21 cellular contexts compared by ENCODE assay signal in the genomic region with DNA sequence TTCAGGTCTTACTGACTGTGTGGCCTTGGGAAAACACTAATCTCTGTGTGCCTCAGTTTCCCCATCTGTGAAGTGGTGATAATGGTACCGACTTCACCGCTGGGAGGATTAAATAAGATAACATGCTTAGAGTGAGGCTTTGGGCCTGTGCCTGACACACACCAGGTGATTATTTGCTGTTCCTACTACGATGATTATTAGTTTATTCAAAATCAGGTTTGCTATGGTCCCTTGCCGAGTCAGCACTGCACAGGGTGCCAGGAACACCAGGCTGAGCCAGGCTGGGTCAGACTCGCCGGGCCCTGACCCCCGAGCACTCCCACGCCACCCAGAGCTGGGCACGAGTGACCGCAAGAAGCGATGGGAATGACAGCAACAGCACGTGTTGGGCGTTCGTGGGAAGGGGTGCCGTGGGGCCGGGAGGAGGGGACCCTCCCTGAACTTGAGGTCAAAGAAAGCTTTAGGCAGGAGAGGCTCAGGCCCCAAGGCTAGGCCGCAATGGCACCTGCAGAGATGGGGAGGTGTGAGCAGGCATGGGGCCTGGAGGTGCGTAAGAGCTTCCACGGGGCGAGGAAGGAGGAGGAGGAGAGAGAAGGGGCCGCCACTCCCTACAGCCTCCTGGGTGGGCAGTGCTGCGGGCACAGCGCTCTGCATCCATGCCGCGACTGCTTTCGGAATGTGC.
DNase-seq lines count a peak whose midpoint lies in the region; ATAC-seq and TF ChIP-seq lines count a peak whose summit lies in the region.
"Had no signal": no experiment of that assay in that cellular context is flagged by ENCODE, and none has a peak within 500 bp of the region (broad histone marks: within the 10 kb centered on the region; RNA-seq: fewer than 3 reads in every experiment).

No MANE protein-coding gene starts in this region.

- H3F3A ChIP-seq in PC-9 (ENCODE audit: insufficient read depth, low read depth) = no peaks in the 10 kb centered on the region

- ATAC-seq in DND-41 (ENCODE audit: insufficient read depth, low read depth) = no peak
- no peak for ATAC-seq in HG03135 (IDR thresholded peaks at IDR 0.05; ENCODE audit: unreplicated experiment)
- ATAC-seq: A549, T-cell had no signal

- H3K27ac Mint-ChIP-seq in chondrocyte (ENCODE audit: unreplicated experiment) = no peak overlapping the region
- H3K27ac Mint-ChIP-seq: T-cell had no signal

- H3K79me2 ChIP-seq in DND-41 (ENCODE audit: insufficient read depth, low read length) (peaks cover 92% of the 10 kb centered on the region), PC-9 (ENCODE audit: low read depth) (no peaks in the 10 kb centered on the region)

- peaks cover 35 to 89% (median 83%) of the 10 kb centered on the region in 10 experiments for H3K4me1 ChIP-seq in BLaER1 treated with 17β-estradiol and CSF1 and Interleukin-3, amounts not matched to agents 10 nM and 100 nM
- peaks cover 78% of the 10 kb centered on the region for H3K4me1 ChIP-seq in DND-41 (ENCODE audit: insufficient read depth, low read length)
- H3K4me1 ChIP-seq in prostate gland (replicated peaks) = no peaks in the 10 kb centered on the region
- H3K4me1 ChIP-seq in PC-9 (replicated peaks; ENCODE audit: insufficient read depth) = no peaks in the 10 kb centered on the region
- H3K4me1 ChIP-seq: A549 had no signal

- BruUV-seq in PC-9 (replicated peaks; lab: Mats Ljungman, UMichigan) = no TSS peak

- H3K4me1 Mint-ChIP-seq in chondrocyte (ENCODE audit: low read depth) = no peaks in the 10 kb centered on the region

- H3K27me3 Mint-ChIP-seq in chondrocyte (ENCODE audit: low read depth) = peaks cover 1% of the 10 kb centered on the region
- H3K27me3 Mint-ChIP-seq: T-cell had no signal

- TF ChIP-seq CTCF in DND-41 (IDR thresholded peaks at IDR 0.05; ENCODE audit: borderline replicate concordance, extremely low read depth, low read length, poor library complexity, severe bottlenecking) (no peak), chondrocyte (IDR thresholded peaks at IDR 0.05) (no peak), prostate gland (IDR thresholded peaks at IDR 0.05) (no peak), PC-9 (conservative IDR thresholded peaks at IDR 0.05) (no peak)

- peaks cover 0 to 31% (median 8%) of the 10 kb centered on the region in 11 experiments; a peak in 8 of 22 replicates for H3K27me3 ChIP-seq in BLaER1 treated with 17β-estradiol and CSF1 and Interleukin-3, amounts not matched to agents 10 nM and 100 nM
- H3K27me3 ChIP-seq in DND-41 (ENCODE audit: insufficient read depth, low read length, poor library complexity) = no peaks in the 10 kb centered on the region
- no peaks in the 10 kb centered on the region for H3K27me3 ChIP-seq in prostate gland (replicated peaks; ENCODE audit: insufficient read depth)
- peaks cover 87% of the 10 kb centered on the region for H3K27me3 ChIP-seq in PC-9 (ENCODE audit: insufficient read depth, low read depth)
- H3K27me3 ChIP-seq: SJCRH30 had no signal

- DNase-seq in DND-41 (no peak), chondrocyte (ENCODE audit: low spot score) (peak; percentile 91), prostate gland (ENCODE audit: low spot score) (peak; percentile 23), amygdala (lab: John Stamatoyannopoulos, UW) (no peak), PC-9 (no peak), epidermal melanocyte (ENCODE audit: insufficient read length, low spot score) (no peak)
- DNase-seq: AML-193, DMS153, Kasumi-1, MV-4-11, NCI-H1105, NCI-H1436 treated with DMSO at 0.1 percent for 48 hours, NCI-H2029, NCI-H446, NCI-H524 treated with DMSO at 0.1 percent for 48 hours, NCI-H774, T-cell had no signal

- intact Hi-C loops in prostate gland (cut with DNase I) (no loop called here), PC-9 (cut with micrococcal nuclease; ENCODE audit: unreplicated experiment) (no loop called here)

- no peak overlapping the region for H3K4me3 Mint-ChIP-seq in chondrocyte (ENCODE audit: unreplicated experiment)
- H3K4me3 Mint-ChIP-seq: T-cell had no signal

- H3K9me3 Mint-ChIP-seq in chondrocyte (ENCODE audit: low read depth) = peaks cover 4% of the 10 kb centered on the region
- H3K9me3 Mint-ChIP-seq: T-cell had no signal

- peaks cover 0 to 4% (median 0%) of the 10 kb centered on the region in 11 experiments; a peak in 3 of 22 replicates for H4K20me1 ChIP-seq in BLaER1 treated with 17β-estradiol and CSF1 and Interleukin-3, amounts not matched to agents 10 nM and 100 nM
- H4K20me1 ChIP-seq in DND-41 (ENCODE audit: insufficient read depth, low read length) = peaks cover 11% of the 10 kb centered on the region; the same call in 1 of the 2 replicates
- no peaks in the 10 kb centered on the region for H4K20me1 ChIP-seq in PC-9 (ENCODE audit: insufficient read depth)

- 91% methylated on average over 26 of the region's 26 CpGs for WGBS in prostate gland

- H3K36me3 Mint-ChIP-seq in chondrocyte (ENCODE audit: low read depth) = no peaks in the 10 kb centered on the region
- H3K36me3 Mint-ChIP-seq: T-cell had no signal

- H2AFZ ChIP-seq in DND-41 (ENCODE audit: low read depth, low read length) = no peak overlapping the region
- no peak overlapping the region for H2AFZ ChIP-seq in PC-9

- H3K27ac ChIP-seq in BLaER1 treated with 17β-estradiol and CSF1 and Interleukin-3, amounts not matched to agents 10 nM and 100 nM = no peak overlapping the region
- H3K27ac ChIP-seq in DND-41 (ENCODE audit: low read length) (peak overlapping the region; percentile 89), prostate gland (no peak overlapping the region), PC-9 (no peak overlapping the region)
- H3K27ac ChIP-seq: A549, SJCRH30 had no signal

- no peaks in the 10 kb centered on the region for H3K36me3 ChIP-seq in BLaER1 treated with 17β-estradiol and CSF1 and Interleukin-3, amounts not matched to agents 10 nM and 100 nM
- peaks cover 44% of the 10 kb centered on the region for H3K36me3 ChIP-seq in DND-41 (ENCODE audit: insufficient read depth, low read length)
- H3K36me3 ChIP-seq in prostate gland = no peaks in the 10 kb centered on the region
- no peaks in the 10 kb centered on the region for H3K36me3 ChIP-seq in PC-9 (ENCODE audit: low read depth)
- H3K36me3 ChIP-seq: SJCRH30 had no signal

- peak overlapping the region in 9 of 11 experiments; percentile 74 to 96 (median 87); a peak in 17 of 22 replicates for H3K4me2 ChIP-seq in BLaER1 treated with 17β-estradiol and CSF1 and Interleukin-3, amounts not matched to agents 10 nM and 100 nM
- H3K4me2 ChIP-seq in DND-41 (ENCODE audit: insufficient read depth, low read length) (peak overlapping the region; percentile 56), PC-9 (no peak overlapping the region)
- H3K4me2 ChIP-seq: A549 had no signal

- H3K9me3 ChIP-seq in BLaER1 treated with 17β-estradiol and CSF1 and Interleukin-3, amounts not matched to agents 10 nM and 100 nM (replicated peaks in 1 of 11) = peaks cover 0 to 3% (median 0%) of the 10 kb centered on the region in 11 experiments; a peak in 2 of 22 replicates
- no peaks in the 10 kb centered on the region for H3K9me3 ChIP-seq in DND-41 (ENCODE audit: insufficient read depth, low read length, severe bottlenecking)
- no peaks in the 10 kb centered on the region for H3K9me3 ChIP-seq in prostate gland
- H3K9me3 ChIP-seq in PC-9 (ENCODE audit: insufficient read depth, low read depth) = no peaks in the 10 kb centered on the region
- H3K9me3 ChIP-seq: A549, SJCRH30 had no signal

- H3K9ac ChIP-seq in BLaER1 treated with 17β-estradiol and CSF1 and Interleukin-3, amounts not matched to agents 10 nM and 100 nM = no peak overlapping the region
- peak overlapping the region; percentile 50 for H3K9ac ChIP-seq in DND-41 (ENCODE audit: low read depth, low read length)

- TF ChIP-seq POLR2A in prostate gland (IDR thresholded peaks at IDR 0.05) = no peak

- POLR2A ChIA-PET in PC-9 (lab: Charles Lee; ENCODE audit: unreplicated experiment) = no interaction called here

- H3K9me2 ChIP-seq in PC-9 (ENCODE audit: insufficient read depth) = no peaks in the 10 kb centered on the region

- CTCF ChIA-PET in PC-9 (lab: Charles Lee) = no interaction called here

- H3K4me3 ChIP-seq in BLaER1 treated with 17β-estradiol and CSF1 and Interleukin-3, amounts not matched to agents 10 nM and 100 nM = no peak overlapping the region
- H3K4me3 ChIP-seq in DND-41 (ENCODE audit: low read depth in 1 of 2, low read length in 2 of 2) = peak overlapping the region in 1 of 2 experiments; percentile 19; a peak in 1 of 4 replicates
- H3K4me3 ChIP-seq in prostate gland = no peak overlapping the region
- no peak overlapping the region for H3K4me3 ChIP-seq in PC-9
- H3K4me3 ChIP-seq: A549, SJCRH30 had no signal

Comparison
In these comparisons a context has a peak if more than half of its experiments do, and no peak if none do; other contexts are left out.
1. DNase-seq: peak in chondrocyte (single experiment) and prostate gland (single experiment); none in DND-41 (single experiment), amygdala (0 of 56), PC-9 (0 of 2) and epidermal melanocyte (single experiment).